ENCODE assay signal across 9 cellular contexts in genomic region chr5:149060325-149060724, GRCh38. TPM values are rescaled to one million over a fixed set of nuclear protein-coding genes. Genes with fewer than 3 reads are reported as not detected.
DNase-seq lines count a peak whose midpoint lies in the region; ATAC-seq and TF ChIP-seq lines count a peak whose summit lies in the region.
"Had no signal": no experiment of that assay in that cellular context is flagged by ENCODE, and none has a peak within 500 bp of the region (broad histone marks: within the 10 kb centered on the region; RNA-seq: fewer than 3 reads in every experiment).

No MANE protein-coding gene starts in this region.

- H3K27ac Mint-ChIP-seq in chondrocyte (ENCODE audit: unreplicated experiment): no peak overlapping the region
- H3K27ac Mint-ChIP-seq: activated CD8-positive, alpha-beta T cell treated with anti-CD3 and anti-CD28 coated beads for 36 hours had no signal

- ATAC-seq in heart left ventricle: peak; percentile 33 to 69 (median 62)
- no peak for ATAC-seq in GM19463 (IDR thresholded peaks at IDR 0.05; ENCODE audit: unreplicated experiment)
- no peak for ATAC-seq in HG03108 (IDR thresholded peaks at IDR 0.05; ENCODE audit: unreplicated experiment)
- ATAC-seq: activated CD8-positive, alpha-beta T cell treated with anti-CD3 and anti-CD28 coated beads for 36 hours had no signal

- TF ChIP-seq CTCF in heart left ventricle (IDR thresholded peaks at IDR 0.05): no peak
- no peak for TF ChIP-seq CTCF in transverse colon (IDR thresholded peaks at IDR 0.05)
- no peak for TF ChIP-seq CTCF in chondrocyte (IDR thresholded peaks at IDR 0.05)

- peaks cover 12% of the 10 kb centered on the region for H3K9me3 Mint-ChIP-seq in chondrocyte (ENCODE audit: low read depth)

- TF ChIP-seq EP300 in transverse colon (IDR thresholded peaks at IDR 0.05; ENCODE audit: low read depth): no peak

- H3K36me3 ChIP-seq in heart left ventricle: no peaks in the 10 kb centered on the region
- no peaks in the 10 kb centered on the region for H3K36me3 ChIP-seq in transverse colon

- in situ Hi-C loops in SK-MEL-5 (cut with HindIII; ENCODE audit: low pct_unique_long_range_greater_than_20kb, low sequenced_read_pairs): no loop called here
- in situ Hi-C loops in transverse colon (cut with MboI; ENCODE audit: low pct_ligation_motif_present in 1 of 4, low pct_unique_long_range_greater_than_20kb in 1 of 4, low sequenced_read_pairs in 3 of 4): no loop called here

- DNase-seq in NCI-H510A treated with DMSO at 0.1 percent for 48 hours (lab: John Stamatoyannopoulos, UW) (peak; percentile 47), NCI-H510A (lab: John Stamatoyannopoulos, UW) (no peak), SK-MEL-5 (ENCODE audit: low read depth, low spot score) (peak; percentile 9), heart left ventricle (peak in 4 of 5 donors; percentile 71 to 84 (median 74)), transverse colon (peak; percentile 45), chondrocyte (ENCODE audit: low spot score) (no peak)
- DNase-seq: activated CD8-positive, alpha-beta T cell treated with anti-CD3 and anti-CD28 coated beads for 36 hours had no signal

- no peaks in the 10 kb centered on the region for H3K27me3 Mint-ChIP-seq in chondrocyte (ENCODE audit: low read depth)

- H3K36me3 Mint-ChIP-seq in chondrocyte (ENCODE audit: low read depth): no peaks in the 10 kb centered on the region

- peaks cover 10 to 55% (median 53%) of the 10 kb centered on the region in 12 donors for H3K4me1 ChIP-seq in heart left ventricle
- H3K4me1 ChIP-seq in transverse colon: peaks cover 4 to 34% (median 20%) of the 10 kb centered on the region in 4 donors

- peaks cover 0 to 10% (median 1%) of the 10 kb centered on the region in 12 donors for H3K9me3 ChIP-seq in heart left ventricle
- H3K9me3 ChIP-seq in transverse colon: no peaks in the 10 kb centered on the region

- H3K4me3 Mint-ChIP-seq in chondrocyte (ENCODE audit: unreplicated experiment): no peak overlapping the region
- H3K4me3 Mint-ChIP-seq: activated CD8-positive, alpha-beta T cell treated with anti-CD3 and anti-CD28 coated beads for 36 hours had no signal

- intact Hi-C loops in heart left ventricle (cut with DNase I) (loop anchor here in 5 of 10 donors (5.0 to 10.0 kb wide), 3 partner anchors 52 to 164 kb away; no protein-coding TSS in a partner anchor), transverse colon (cut with DNase I; ENCODE audit: low total_unique reads) (no loop called here)

- TF ChIP-seq POLR2A in heart left ventricle (IDR thresholded peaks at IDR 0.05) (no peak), transverse colon (IDR thresholded peaks at IDR 0.05) (no peak)

- WGBS in heart left ventricle, 4 donors: 0 to 2% (median 0%) methylated on average over 1 of the region's 1 CpG
- WGBS in transverse colon (ENCODE audit: low coverage in 1 of 2), 2 donors: 27% methylated on average over 1 of the region's 1 CpG; no CpG with 5 or more reads in 1 of the 2 donors

- peaks cover 23% of the 10 kb centered on the region for H3K4me1 Mint-ChIP-seq in chondrocyte (ENCODE audit: low read depth)

- peak overlapping the region in 10 of 12 donors; percentile 8 to 92 (median 80) for H3K27ac ChIP-seq in heart left ventricle
- H3K27ac ChIP-seq in transverse colon: no peak overlapping the region

- H3K27me3 ChIP-seq in heart left ventricle (no peaks in the 10 kb centered on the region), transverse colon (no peaks in the 10 kb centered on the region)

- H3K4me3 ChIP-seq in heart left ventricle (no peak overlapping the region), transverse colon (no peak overlapping the region)

RNA-seq across cellular contexts. Expression of gene SH3TC2, which starts 2.5 kb away (rescaled TPM):
- total RNA-seq in SK-MEL-5 (2014; rRNA removed; shearing (Covaris generic)): 21.8 and 22.1 TPM in 2 replicates
- 12.5 and 20.5 TPM in 2 replicates for polyA plus RNA-seq in SK-MEL-5 (2015; cell fraction: cytosol; rRNA removed)
- 68.1 and 109 TPM in 2 replicates for polyA plus RNA-seq in SK-MEL-5 (2015; cell fraction: nucleus; rRNA removed)
- total RNA-seq in heart left ventricle (10 to 100 TPM in 2 of 9 donors, 1 to 10 TPM in 7; 2.4 to 12.7 (median 5.9) TPM), transverse colon (1 to 10 TPM in 2 of 4 donors, under 1 TPM in 1, not detected in 1; 0.55 to 1.6 (median 1.5) TPM), chondrocyte (0.33 to 0.80 TPM (median 0.80 TPM) in 3 replicates)
- 1 to 10 TPM; 1.6 to 2.6 TPM for polyA plus RNA-seq in heart left ventricle
- total RNA-seq: activated CD8-positive, alpha-beta T cell treated with anti-CD3 and anti-CD28 coated beads for 36 hours had no signal

Comparison
In these comparisons a context has a peak if more than half of its experiments do, and no peak if none do; other contexts are left out.
1. DNase-seq: peak in NCI-H510A treated with DMSO at 0.1 percent for 48 hours (single experiment), SK-MEL-5 (single experiment), heart left ventricle (4 of 5) and transverse colon (single experiment); none in NCI-H510A (single experiment) and chondrocyte (single experiment).
2. ATAC-seq: peak in heart left ventricle (4 of 4); none in GM19463 (single experiment) and HG03108 (single experiment).
3. H3K27ac ChIP-seq: peak in heart left ventricle (10 of 12); none in transverse colon (0 of 4).